ENCODE assay signal across 14 cellular contexts in the genomic region with DNA sequence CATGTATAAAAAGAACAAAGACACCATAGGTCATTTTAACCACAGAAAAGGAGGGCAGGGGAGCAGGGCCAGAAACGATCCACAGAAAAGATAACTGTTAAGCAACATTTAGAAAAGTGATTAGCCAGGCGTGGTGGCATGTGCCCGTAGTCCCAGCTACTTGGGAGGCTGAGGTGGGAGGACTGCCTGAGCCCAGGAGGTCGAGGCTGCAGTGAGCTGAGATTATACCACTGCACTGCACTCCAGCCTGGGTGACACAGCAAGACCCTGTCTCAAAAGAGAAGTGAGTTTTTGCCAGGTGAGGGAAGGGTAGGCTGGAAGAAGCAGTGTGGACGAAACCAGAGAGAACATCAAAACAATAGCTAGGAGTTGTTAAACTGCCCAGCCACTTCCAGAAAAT.
"Had no signal": no experiment of that assay in that cellular context is flagged by ENCODE, and none has a peak within 500 bp of the region (broad histone marks: within the 10 kb centered on the region; RNA-seq: fewer than 3 reads in every experiment).

No MANE protein-coding gene starts in this region.

- H3K4me3 Mint-ChIP-seq: activated CD4-positive, alpha-beta T cell treated with anti-CD3 and anti-CD28 coated beads for 36 hours; activated naive CD8-positive, alpha-beta T cell treated with anti-CD3 and anti-CD28 coated beads, Interleukin-2, amount 10 ng/mL, durations not matched to agents 7 days and 5 days; activated T-cell treated with anti-CD3 and anti-CD28 coated beads, Interleukin-2, amount 50 U/mL, for 4 hours; T-cell had no signal

- H3K27ac Mint-ChIP-seq: activated CD4-positive, alpha-beta T cell treated with anti-CD3 and anti-CD28 coated beads for 36 hours; activated naive CD8-positive, alpha-beta T cell treated with anti-CD3 and anti-CD28 coated beads, Interleukin-2, amount 10 ng/mL, durations not matched to agents 7 days and 5 days; T-cell had no signal

- H3K27me3 Mint-ChIP-seq: activated CD4-positive, alpha-beta T cell treated with anti-CD3 and anti-CD28 coated beads for 36 hours; activated naive CD8-positive, alpha-beta T cell treated with anti-CD3 and anti-CD28 coated beads, Interleukin-2, amount 10 ng/mL, durations not matched to agents 7 days and 5 days; naive B cell; T-cell had no signal

- ATAC-seq: activated CD4-positive, alpha-beta T cell treated with anti-CD3 and anti-CD28 coated beads for 36 hours; activated T-cell treated with anti-CD3 and anti-CD28 coated beads, Interleukin-2, amount 50 U/mL, for 4 hours; left colon; T-cell had no signal

- H3K36me3 ChIP-seq: uterus had no signal

- DNase-seq: activated CD4-positive, alpha-beta T cell treated with anti-CD3 and anti-CD28 coated beads for 36 hours; activated gamma-delta T cell; activated naive CD8-positive, alpha-beta T cell treated with anti-CD3 and anti-CD28 coated beads, Interleukin-2, amount 10 ng/mL, durations not matched to agents 7 days and 5 days; activated T-cell treated with anti-CD3 and anti-CD28 coated beads, Interleukin-2, amount 50 U/mL, for 4 hours; anterior cingulate cortex; esophagus squamous epithelium; foreskin fibroblast; left colon; naive B cell; stimulated activated CD4-positive, alpha-beta T cell treated with anti-CD3 and anti-CD28 coated beads, Interleukin-15, amount 100 ng/mL, for 24 hours; stimulated activated CD4-positive, alpha-beta T cell treated with anti-CD3 and anti-CD28 coated beads, Interleukin-4, amount 100 ng/mL, for 24 hours; T-cell; T1000; uterus had no signal

- H3K9me3 ChIP-seq: esophagus squamous epithelium had no signal

- H3K4me3 ChIP-seq: esophagus squamous epithelium, uterus had no signal

- H3K27me3 ChIP-seq: esophagus squamous epithelium, uterus had no signal

- H3K27ac ChIP-seq: esophagus squamous epithelium, uterus had no signal
